In the genomic region with DNA sequence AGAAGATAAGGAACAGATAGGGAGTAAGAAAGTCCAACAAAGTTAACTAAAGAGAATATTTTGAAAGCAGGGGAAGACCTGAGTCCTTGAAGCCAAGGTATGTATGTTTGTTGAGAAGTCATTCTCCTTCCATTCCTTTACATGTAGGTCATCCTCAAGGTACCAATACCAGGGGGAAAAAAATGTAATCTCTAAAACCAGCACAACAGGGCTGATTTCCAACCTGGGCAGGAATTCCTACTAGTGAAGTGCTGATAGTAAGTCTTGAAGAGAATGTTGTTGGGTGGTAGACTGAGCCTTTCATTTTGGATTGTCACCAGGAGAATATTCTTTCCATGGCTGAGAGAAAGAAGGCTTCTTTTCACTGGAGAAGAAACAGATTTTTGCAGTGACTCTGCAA, we compare ENCODE assay signal across 25 cellular contexts.
"Had no signal": no experiment of that assay in that cellular context is flagged by ENCODE, and none has a peak within 500 bp of the region (broad histone marks: within the 10 kb centered on the region; RNA-seq: fewer than 3 reads in every experiment).

No MANE protein-coding gene starts in this region.

- H3K4me1 ChIP-seq: breast epithelium, colonic mucosa, esophagus squamous epithelium had no signal

- DNase-seq: activated CD4-positive, alpha-beta memory T cell treated with anti-CD3 and anti-CD28 coated beads for 36 hours; activated CD4-positive, alpha-beta T cell treated with anti-CD3 and anti-CD28 coated beads for 36 hours; activated CD4-positive, alpha-beta T cell treated with anti-CD3 and anti-CD28 coated beads, Interleukin-2, amount 10 ng/mL, durations not matched to agents 24 days and 14 days; activated CD4-positive, CD25-positive, alpha-beta regulatory T cell; activated CD4-positive, CD25-positive, alpha-beta regulatory T cell treated with anti-CD3 and anti-CD28 coated beads, Interleukin-2, amount 50 U/mL, for 72 hours; activated CD8-positive, alpha-beta memory T cell treated with anti-CD3 and anti-CD28 coated beads, Interleukin-2, amount 50 U/mL, for 48 hours; activated effector memory CD4-positive, alpha-beta T cell treated with Interleukin-2 at 50 U/mL for 16 hours; activated gamma-delta T cell treated with Interleukin-2 at 50 U/mL for 16 hours; activated naive CD4-positive, alpha-beta T cell treated with anti-CD3 and anti-CD28 coated beads, Interleukin-2, amount 50 U/mL, for 16 hours; activated naive CD4-positive, alpha-beta T cell treated with Interleukin-2 at 50 U/mL for 16 hours; activated T-cell treated with anti-CD3 and anti-CD28 coated beads, Interleukin-2, amount 50 U/mL, for 4 hours; amniotic stem cell; anterior cingulate cortex; central memory CD4-positive, alpha-beta T cell; cerebellar nuclear complex; colonic mucosa; effector CD8-positive, alpha-beta T cell; esophagus squamous epithelium; foreskin melanocyte; T-helper 2 cell had no signal

- H3K36me3 ChIP-seq: breast epithelium, cardiac muscle cell, colonic mucosa, esophagus squamous epithelium, gastroesophageal sphincter had no signal

- H3K9me3 ChIP-seq: breast epithelium, colonic mucosa, esophagus squamous epithelium, gastroesophageal sphincter had no signal

- ATAC-seq: activated CD4-positive, alpha-beta T cell treated with anti-CD3 and anti-CD28 coated beads for 36 hours; activated T-cell treated with anti-CD3 and anti-CD28 coated beads, Interleukin-2, amount 50 U/mL, for 4 hours; activated T-helper 17 cell treated with anti-CD3 and anti-CD28 coated beads, Interleukin-2, amount 50 U/mL, for 72 hours; gastroesophageal sphincter had no signal

- H3K27ac ChIP-seq: breast epithelium, cardiac muscle cell, colonic mucosa, epithelial cell of prostate, esophagus squamous epithelium, gastroesophageal sphincter had no signal

- H3K27me3 ChIP-seq: breast epithelium, cardiac muscle cell, colonic mucosa, esophagus squamous epithelium, gastroesophageal sphincter had no signal

- H3K4me3 ChIP-seq: breast epithelium, cardiac muscle cell, colonic mucosa, esophagus squamous epithelium, gastroesophageal sphincter had no signal
